Comparison of ENCODE assay signal across 8 cellular contexts in genomic region chr11:57637626-57638004, GRCh38. TPM values are rescaled to one million over a fixed set of nuclear protein-coding genes. Genes with fewer than 3 reads are reported as not detected.
DNase-seq lines count a peak whose midpoint lies in the region; ATAC-seq and TF ChIP-seq lines count a peak whose summit lies in the region.

No MANE protein-coding gene starts in this region.

- H4K91ac ChIP-seq in neuronal stem cell (ENCODE audit: low read depth, low read length, poor library complexity) = no peak overlapping the region

- ATAC-seq in GM19455 (IDR thresholded peaks at IDR 0.05; ENCODE audit: unreplicated experiment) = no peak

- peaks cover 33% of the 10 kb centered on the region for H3K79me2 ChIP-seq in fibroblast of lung (ENCODE audit: control insufficient read depth, insufficient read depth, low read length)

- peak overlapping the region; percentile 63 to 86 (median 81) for H3K4me3 ChIP-seq in BLaER1 treated with 17β-estradiol and CSF1 and Interleukin-3, amounts not matched to agents 10 nM and 100 nM
- peak overlapping the region; percentile 86 to 93 (median 89) for H3K4me3 ChIP-seq in fibroblast of lung (replicated peaks in 1 of 4; ENCODE audit: control extremely low read depth in 1 of 4, insufficient read depth in 1 of 4, low read depth in 3 of 4, low read length in 4 of 4)
- peak overlapping the region; percentile 53 to 99 for H3K4me3 ChIP-seq in neuronal stem cell (ENCODE audit: low read length in 2 of 2)

- H4K20me1 ChIP-seq in BLaER1 treated with 17β-estradiol and CSF1 and Interleukin-3, amounts not matched to agents 10 nM and 100 nM = peaks cover 0 to 11% (median 0%) of the 10 kb centered on the region in 11 experiments; a peak in 3 of 22 replicates
- H4K20me1 ChIP-seq in fibroblast of lung (ENCODE audit: control insufficient read depth, extremely low read depth, insufficient read depth, low read length) = no peaks in the 10 kb centered on the region

- no peak overlapping the region for H3K14ac ChIP-seq in neuronal stem cell (ENCODE audit: low read length)

- no CpG with 5 or more reads among the region's 18 CpGs for WGBS in neuronal stem cell (ENCODE audit: extremely low coverage in 2 of 2, insufficient read length in 2 of 2, insufficient replicate concordance in 1 of 2), 2 donors

- H3K27ac ChIP-seq in BLaER1 treated with 17β-estradiol and CSF1 and Interleukin-3, amounts not matched to agents 10 nM and 100 nM = peak overlapping the region in 9 of 11 experiments; percentile 69 to 88 (median 83); a peak in 15 of 22 replicates
- H3K27ac ChIP-seq in fibroblast of lung (ENCODE audit: insufficient read depth, low read length) (peak overlapping the region; percentile 93), neuronal stem cell (replicated peaks; ENCODE audit: low read length) (peak overlapping the region; percentile 85)

- peak overlapping the region; percentile 83 to 98 (median 93) for H3K4me2 ChIP-seq in BLaER1 treated with 17β-estradiol and CSF1 and Interleukin-3, amounts not matched to agents 10 nM and 100 nM
- peak overlapping the region; percentile 95 for H3K4me2 ChIP-seq in fibroblast of lung (ENCODE audit: extremely low read depth, insufficient read depth, low read length)
- peak overlapping the region; percentile 49 for H3K4me2 ChIP-seq in neuronal stem cell (ENCODE audit: insufficient read depth, low read length, poor library complexity, severe bottlenecking)

- peak overlapping the region; percentile 69 to 91 (median 85); a peak in 19 of 22 replicates for H3K9ac ChIP-seq in BLaER1 treated with 17β-estradiol and CSF1 and Interleukin-3, amounts not matched to agents 10 nM and 100 nM
- no peak overlapping the region for H3K9ac ChIP-seq in fibroblast of lung (ENCODE audit: insufficient read depth, low read length)
- H3K9ac ChIP-seq in neuronal stem cell (ENCODE audit: low read depth, low read length, poor library complexity) = peak overlapping the region; percentile 78

- no peaks in the 10 kb centered on the region for H3K36me3 ChIP-seq in BLaER1 treated with 17β-estradiol and CSF1 and Interleukin-3, amounts not matched to agents 10 nM and 100 nM
- no peaks in the 10 kb centered on the region for H3K36me3 ChIP-seq in fibroblast of lung (ENCODE audit: control insufficient read depth, insufficient read depth, low read length)
- H3K36me3 ChIP-seq in neuronal stem cell (replicated peaks in 1 of 2; ENCODE audit: control insufficient read depth in 2 of 2, insufficient read depth in 2 of 2, low read length in 2 of 2) = peaks cover 12 to 28% of the 10 kb centered on the region in 2 donors

- peaks cover 45 to 54% (median 50%) of the 10 kb centered on the region in 10 experiments for H3K4me1 ChIP-seq in BLaER1 treated with 17β-estradiol and CSF1 and Interleukin-3, amounts not matched to agents 10 nM and 100 nM
- H3K4me1 ChIP-seq in fibroblast of lung (ENCODE audit: control insufficient read depth, extremely low read depth, insufficient read depth, low read length) (peaks cover 12% of the 10 kb centered on the region), neuronal stem cell (ENCODE audit: control insufficient read depth in 2 of 2, insufficient read depth in 1 of 2, low read depth in 1 of 2, low read length in 2 of 2) (peaks cover 18 to 27% of the 10 kb centered on the region in 2 donors)

- H3K27me3 ChIP-seq in BLaER1 treated with 17β-estradiol and CSF1 and Interleukin-3, amounts not matched to agents 10 nM and 100 nM = peaks cover 0 to 5% (median 0%) of the 10 kb centered on the region in 11 experiments; a peak in 1 of 22 replicates
- peaks cover 6% of the 10 kb centered on the region for H3K27me3 ChIP-seq in fibroblast of lung (ENCODE audit: control insufficient read depth, insufficient read depth, low read length)
- no peaks in the 10 kb centered on the region for H3K27me3 ChIP-seq in neuronal stem cell (ENCODE audit: control insufficient read depth in 3 of 3, insufficient read depth in 3 of 3, low read depth in 1 of 3, low read length in 3 of 3)

- H3K79me1 ChIP-seq in neuronal stem cell (ENCODE audit: low read depth, low read length) = peaks cover 2% of the 10 kb centered on the region

- no peak overlapping the region for H4K8ac ChIP-seq in neuronal stem cell (ENCODE audit: low read depth, low read length)

- no peak overlapping the region for H3K23ac ChIP-seq in neuronal stem cell (ENCODE audit: low read depth, low read length, poor library complexity)

- H2BK15ac ChIP-seq in neuronal stem cell (ENCODE audit: low read length) = no peak overlapping the region

- H3K18ac ChIP-seq in neuronal stem cell (ENCODE audit: low read length) = peak overlapping the region; percentile 94

- H2BK12ac ChIP-seq in neuronal stem cell (ENCODE audit: low read length) = no peak overlapping the region

- TF ChIP-seq CTCF in fibroblast of lung (conservative IDR thresholded peaks at IDR 0.05 in 1 of 2, IDR thresholded peaks at IDR 0.05 in 1 of 2; ENCODE audit: low read depth in 1 of 2, low read length in 2 of 2) = no peak

- no peaks in the 10 kb centered on the region for H3K9me3 ChIP-seq in BLaER1 treated with 17β-estradiol and CSF1 and Interleukin-3, amounts not matched to agents 10 nM and 100 nM (replicated peaks in 1 of 11)
- H3K9me3 ChIP-seq in fibroblast of lung (ENCODE audit: control insufficient read depth, insufficient read depth, low read depth, low read length) = no peaks in the 10 kb centered on the region
- H3K9me3 ChIP-seq in neuronal stem cell (replicated peaks in 1 of 2; ENCODE audit: control insufficient read depth in 2 of 2, insufficient read depth in 1 of 2, low read depth in 1 of 2, low read length in 2 of 2) = no peaks in the 10 kb centered on the region

- peak overlapping the region; percentile 4 for H3K4ac ChIP-seq in neuronal stem cell (ENCODE audit: low read length)

- peak overlapping the region; percentile 30 for H2AK5ac ChIP-seq in neuronal stem cell (ENCODE audit: low read depth, low read length)

- peak overlapping the region; percentile 93 for H2BK120ac ChIP-seq in neuronal stem cell (ENCODE audit: low read depth, low read length)

- DNase-seq in RPMI7951 (ENCODE audit: low read depth) (peak; percentile 82), fibroblast of lung (ENCODE audit: low read depth in 2 of 2) (no peak), neuronal stem cell (ENCODE audit: low spot score) (no peak), NCI-H146 treated with DMSO at 0.1 percent for 48 hours (lab: John Stamatoyannopoulos, UW; ENCODE audit: unreplicated experiment) (no peak), GM19238 (ENCODE audit: insufficient read length, low spot score) (no peak)
- no peak for DNase-seq in effector CD4-positive, alpha-beta T cell

- H2BK5ac ChIP-seq in neuronal stem cell (ENCODE audit: low read length) = peak overlapping the region; percentile 98

- peak overlapping the region; percentile 94 for H2AFZ ChIP-seq in fibroblast of lung (ENCODE audit: low read length)
- H2AFZ ChIP-seq in neuronal stem cell (ENCODE audit: low read length) = peak overlapping the region; percentile 87

RNA-seq across cellular contexts. Expression of gene YPEL4, which starts 12.1 kb away (rescaled TPM):
- 0.20 and 1.1 TPM in 2 replicates for total RNA-seq in RPMI7951 (2014; rRNA removed; shearing (Covaris generic))
- 1.5 and 2.3 TPM in 2 replicates for total RNA-seq in fibroblast of lung
- polyA plus RNA-seq in fibroblast of lung = 0.10 and 0.59 TPM in 2 replicates
- polyA plus RNA-seq in fibroblast of lung (2012) = 0.24 and 0.79 TPM in 2 replicates
- polyA minus RNA-seq in fibroblast of lung (ENCODE audit: low replicate concordance) = 0.47 TPM in 1 of 2 replicates, not detected in the other
- polyA plus RNA-seq in neuronal stem cell (2013, experiment 1 of 2) = 0.13 TPM
- polyA plus RNA-seq in neuronal stem cell (2013, experiment 2 of 2) = 0.04 TPM

RNA-seq across cellular contexts. Expression of gene CLP1, which starts 19.9 kb away (rescaled TPM):
- 27.2 and 29.0 TPM in 2 replicates for total RNA-seq in RPMI7951 (2014; rRNA removed; shearing (Covaris generic))
- total RNA-seq in fibroblast of lung = 13.2 and 17.2 TPM in 2 replicates
- 24.1 and 31.5 TPM in 2 replicates for polyA plus RNA-seq in fibroblast of lung
- 10.7 and 15.2 TPM in 2 replicates for polyA plus RNA-seq in fibroblast of lung (2012)
- polyA minus RNA-seq in fibroblast of lung (ENCODE audit: low replicate concordance) = 11.3 and 25.0 TPM in 2 replicates
- polyA plus RNA-seq in neuronal stem cell (2013, experiment 1 of 2) = 8.7 TPM
- polyA plus RNA-seq in neuronal stem cell (2013, experiment 2 of 2) = 8.7 TPM

RNA-seq across cellular contexts. Expression of gene ZDHHC5, which starts 30.3 kb away (rescaled TPM):
- 21.6 and 22.6 TPM in 2 replicates for total RNA-seq in RPMI7951 (2014; rRNA removed; shearing (Covaris generic))
- total RNA-seq in fibroblast of lung = 26.7 and 33.9 TPM in 2 replicates
- 58.9 and 69.8 TPM in 2 replicates for polyA plus RNA-seq in fibroblast of lung
- 40.5 and 46.5 TPM in 2 replicates for polyA plus RNA-seq in fibroblast of lung (2012)
- 113 and 142 TPM in 2 replicates for polyA minus RNA-seq in fibroblast of lung (ENCODE audit: low replicate concordance)
- polyA plus RNA-seq in neuronal stem cell (2013, experiment 1 of 2) = 20.9 TPM
- polyA plus RNA-seq in neuronal stem cell (2013, experiment 2 of 2) = 21.0 TPM

RNA-seq across cellular contexts. Expression of gene SERPING1, which starts 40.1 kb away (rescaled TPM):
- 0.10 and 0.48 TPM in 2 replicates for total RNA-seq in RPMI7951 (2014; rRNA removed; shearing (Covaris generic))
- total RNA-seq in fibroblast of lung = 17.2 and 20.0 TPM in 2 replicates
- polyA plus RNA-seq in fibroblast of lung = 35.8 and 117 TPM in 2 replicates
- polyA plus RNA-seq in fibroblast of lung (2012) = 50.5 and 196 TPM in 2 replicates
- polyA minus RNA-seq in fibroblast of lung (ENCODE audit: low replicate concordance) = 25.9 and 211 TPM in 2 replicates
- 78.6 TPM for polyA plus RNA-seq in neuronal stem cell (2013, experiment 1 of 2)
- 79.6 TPM for polyA plus RNA-seq in neuronal stem cell (2013, experiment 2 of 2)
